ENCODE assay signal across 9 cellular contexts in the genomic region with DNA sequence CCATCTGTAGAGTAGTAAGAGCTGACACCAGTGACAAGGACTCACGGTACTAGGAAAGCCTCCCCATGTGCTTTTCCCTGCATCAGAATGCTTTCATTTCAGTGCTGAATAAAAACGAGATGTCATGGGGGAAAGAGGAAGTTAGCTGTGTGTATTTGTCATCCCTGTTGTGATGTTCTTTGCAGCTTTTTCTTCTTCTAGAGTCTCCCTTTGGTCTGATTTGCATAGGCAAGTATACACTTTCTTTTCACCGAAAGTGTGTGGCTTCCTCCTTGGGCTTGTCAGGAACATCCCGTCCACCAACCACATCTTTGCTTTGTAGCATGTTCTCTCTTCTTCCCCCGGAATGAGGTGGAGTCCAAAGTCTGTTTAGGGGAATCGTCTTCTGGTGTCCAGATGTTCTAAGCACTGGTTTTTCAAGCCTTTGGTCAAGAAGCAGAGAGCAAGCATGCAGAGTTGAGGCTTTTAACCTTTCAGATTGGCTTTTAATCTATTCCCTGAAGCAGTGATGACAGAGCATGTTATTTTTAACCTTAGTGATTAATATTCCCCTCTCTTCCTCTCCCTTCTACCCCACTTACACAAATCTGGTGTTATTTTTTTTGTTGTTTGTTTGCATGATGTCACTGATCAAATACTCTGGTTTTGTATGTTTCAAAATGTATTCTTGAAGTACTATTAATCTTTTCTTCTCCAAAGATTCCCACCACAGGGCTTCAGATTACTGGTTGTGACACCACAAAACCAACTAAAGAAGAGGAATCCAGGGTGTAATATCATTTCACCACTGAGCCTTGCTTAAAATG.
DNase-seq lines count a peak whose midpoint lies in the region; ATAC-seq and TF ChIP-seq lines count a peak whose summit lies in the region.
"Had no signal": no experiment of that assay in that cellular context is flagged by ENCODE, and none has a peak within 500 bp of the region (broad histone marks: within the 10 kb centered on the region; RNA-seq: fewer than 3 reads in every experiment).

No MANE protein-coding gene starts in this region.

- intact Hi-C loops in lower lobe of right lung (cut with DNase I) = no loop called here
- intact Hi-C loops in aorta (cut with DNase I) = no loop called here

- DNase-seq in GM04504 (ENCODE audit: low read depth) (peak; percentile 91), lower lobe of right lung (no peak), aorta (no peak), DMS153 treated with DMSO at 0.1 percent for 48 hours (lab: John Stamatoyannopoulos, UW; ENCODE audit: unreplicated experiment) (no peak), ureter (ENCODE audit: low spot score) (no peak)
- peak; percentile 21 for DNase-seq in activated naive CD4-positive, alpha-beta T cell treated with anti-CD3 and anti-CD28 coated beads, Interleukin-2, amount 50 U/mL, for 16 hours

- peaks cover 13% of the 10 kb centered on the region for H3K4me1 ChIP-seq in lower lobe of right lung
- H3K4me1 ChIP-seq in aorta (ENCODE audit: control insufficient read depth in 1 of 2, insufficient read depth in 2 of 2, low read length in 2 of 2) = peaks cover 6 to 15% of the 10 kb centered on the region in 2 donors
- H3K4me1 ChIP-seq: parathyroid adenoma had no signal

- 33 to 35% methylated on average over 6 of the region's 6 CpGs for WGBS in aorta, 2 donors

- ATAC-seq in GM21390 (IDR thresholded peaks at IDR 0.05; ENCODE audit: unreplicated experiment) (peak; percentile 97), HG03575 (IDR thresholded peaks at IDR 0.05; ENCODE audit: extremely low read depth, insufficient number of reproducible peaks, low FRiP score, unreplicated experiment) (peak; percentile 84), lower lobe of right lung (peak; percentile 39 to 70), aorta (ENCODE audit: low FRiP score) (peak; percentile 42)

- no peak overlapping the region for H3K4me3 ChIP-seq in lower lobe of right lung
- no peak overlapping the region for H3K4me3 ChIP-seq in aorta (ENCODE audit: low read length in 2 of 2)

- H3K27me3 ChIP-seq in lower lobe of right lung (ENCODE audit: low read depth) (no peaks in the 10 kb centered on the region), aorta (ENCODE audit: control insufficient read depth in 1 of 2, insufficient read depth in 2 of 2, low read length in 1 of 2) (no peaks in the 10 kb centered on the region)

- H3K9me3 ChIP-seq in lower lobe of right lung (no peaks in the 10 kb centered on the region), aorta (ENCODE audit: control insufficient read depth, low read length) (no peaks in the 10 kb centered on the region)

- TF ChIP-seq CTCF in lower lobe of right lung (IDR thresholded peaks at IDR 0.05) = no peak

- H3K36me3 ChIP-seq in lower lobe of right lung (no peaks in the 10 kb centered on the region), aorta (ENCODE audit: control insufficient read depth in 1 of 2, insufficient read depth in 2 of 2, low read length in 1 of 2) (no peaks in the 10 kb centered on the region)

- H3K27ac ChIP-seq in lower lobe of right lung (peak overlapping the region; percentile 0), aorta (ENCODE audit: low read depth in 1 of 2, low read length in 2 of 2) (peak overlapping the region; percentile 23 to 33)
- H3K27ac ChIP-seq: parathyroid adenoma had no signal

Comparison
In these comparisons a context has a peak if more than half of its experiments do, and no peak if none do; other contexts are left out.
1. DNase-seq: peak in GM04504 (single experiment) and activated naive CD4-positive, alpha-beta T cell treated with anti-CD3 and anti-CD28 coated beads, Interleukin-2, amount 50 U/mL, for 16 hours (single experiment); none in lower lobe of right lung (single experiment), aorta (0 of 2), DMS153 treated with DMSO at 0.1 percent for 48 hours (single experiment) and ureter (single experiment).
2. ATAC-seq: peak in every context shown above with its lines; median percentile 97 in GM21390; 84 in HG03575; 54 in lower lobe of right lung; 42 in aorta.